1 cellular context compared by ENCODE assay signal in the genomic region with DNA sequence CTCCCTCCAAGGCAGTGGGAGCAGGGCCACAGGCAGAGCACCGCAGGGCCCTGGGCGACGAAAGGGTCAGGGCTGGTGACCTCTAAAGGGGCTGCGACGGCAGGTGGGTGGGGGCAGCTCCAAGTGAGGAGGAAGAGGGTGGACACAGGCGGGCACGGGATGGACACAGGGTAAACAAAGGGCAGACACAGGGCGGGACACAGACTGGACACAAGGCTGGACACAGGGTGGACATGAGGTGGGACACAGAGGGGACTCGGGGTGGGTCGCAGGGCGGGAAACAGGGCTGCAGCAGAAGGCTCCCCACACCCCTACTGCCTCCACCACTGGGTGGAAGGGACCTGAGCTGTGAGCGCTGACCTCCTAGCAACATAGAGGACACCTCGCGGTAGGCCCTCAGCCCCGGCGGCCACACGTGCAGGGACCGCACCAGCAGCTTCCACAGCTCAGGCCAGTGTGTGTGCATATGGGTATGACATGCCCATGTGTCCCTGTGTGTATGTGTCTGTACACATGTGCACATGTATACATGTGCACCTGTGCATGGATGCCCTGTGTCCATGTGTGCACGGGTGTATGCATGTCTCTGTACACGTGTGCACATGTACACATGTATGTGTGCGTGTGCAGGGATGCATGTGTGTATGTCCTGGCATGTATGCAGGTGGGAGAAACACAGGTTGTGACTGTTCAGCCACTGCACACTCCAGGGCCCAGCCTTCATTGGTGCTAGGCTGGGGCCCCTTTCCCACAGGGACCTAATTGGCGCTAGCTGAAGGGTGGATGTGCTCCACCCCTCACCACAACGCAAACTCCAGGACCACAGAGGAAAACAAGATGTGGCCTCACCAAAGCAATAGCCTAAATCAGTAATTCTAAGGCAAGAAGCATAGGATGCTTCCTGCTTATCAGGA.
TF ChIP-seq lines count a peak whose summit lies in the region.

No MANE protein-coding gene starts in this region.

TF ChIP-seq in SK-N-SH, 30 proteins besides CTCF, POLR2A, EP300 and RAD21 (continued from another document):
- TF ChIP-seq, protein P1, sequence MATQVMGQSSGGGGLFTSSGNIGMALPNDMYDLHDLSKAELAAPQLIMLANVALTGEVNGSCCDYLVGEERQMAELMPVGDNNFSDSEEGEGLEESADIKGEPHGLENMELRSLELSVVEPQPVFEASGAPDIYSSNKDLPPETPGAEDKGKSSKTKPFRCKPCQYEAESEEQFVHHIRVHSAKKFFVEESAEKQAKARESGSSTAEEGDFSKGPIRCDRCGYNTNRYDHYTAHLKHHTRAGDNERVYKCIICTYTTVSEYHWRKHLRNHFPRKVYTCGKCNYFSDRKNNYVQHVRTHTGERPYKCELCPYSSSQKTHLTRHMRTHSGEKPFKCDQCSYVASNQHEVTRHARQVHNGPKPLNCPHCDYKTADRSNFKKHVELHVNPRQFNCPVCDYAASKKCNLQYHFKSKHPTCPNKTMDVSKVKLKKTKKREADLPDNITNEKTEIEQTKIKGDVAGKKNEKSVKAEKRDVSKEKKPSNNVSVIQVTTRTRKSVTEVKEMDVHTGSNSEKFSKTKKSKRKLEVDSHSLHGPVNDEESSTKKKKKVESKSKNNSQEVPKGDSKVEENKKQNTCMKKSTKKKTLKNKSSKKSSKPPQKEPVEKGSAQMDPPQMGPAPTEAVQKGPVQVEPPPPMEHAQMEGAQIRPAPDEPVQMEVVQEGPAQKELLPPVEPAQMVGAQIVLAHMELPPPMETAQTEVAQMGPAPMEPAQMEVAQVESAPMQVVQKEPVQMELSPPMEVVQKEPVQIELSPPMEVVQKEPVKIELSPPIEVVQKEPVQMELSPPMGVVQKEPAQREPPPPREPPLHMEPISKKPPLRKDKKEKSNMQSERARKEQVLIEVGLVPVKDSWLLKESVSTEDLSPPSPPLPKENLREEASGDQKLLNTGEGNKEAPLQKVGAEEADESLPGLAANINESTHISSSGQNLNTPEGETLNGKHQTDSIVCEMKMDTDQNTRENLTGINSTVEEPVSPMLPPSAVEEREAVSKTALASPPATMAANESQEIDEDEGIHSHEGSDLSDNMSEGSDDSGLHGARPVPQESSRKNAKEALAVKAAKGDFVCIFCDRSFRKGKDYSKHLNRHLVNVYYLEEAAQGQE (IDR thresholded peaks at IDR 0.05; ENCODE audit: low read depth, low read length): no peak
- TF ChIP-seq CHD2 (IDR thresholded peaks at IDR 0.05; ENCODE audit: low read length, partially characterized antibody) (no peak), EZH2phosphoT487 (IDR thresholded peaks at IDR 0.05; ENCODE audit: borderline replicate concordance, low read depth) (no peak), GATA2 (CRISPR knock-in tag; IDR thresholded peaks at IDR 0.05) (no peak), FOXJ3 (CRISPR knock-in tag; IDR thresholded peaks at IDR 0.05) (no peak)
TF ChIP-seq in SK-N-SH: peak in this region for 0.
